Comparison of ENCODE assay signal across 8 cellular contexts in genomic region chr19:1507763-1508506, GRCh38.
A peak's percentile ranks its signal among the peaks of the same experiment; 100 is the strongest.
DNase-seq lines count a peak whose midpoint lies in the region; ATAC-seq and FAIRE-seq lines count a peak whose summit lies in the region.

No MANE protein-coding gene starts in this region.

- peak overlapping the region; percentile 65 for H3K9ac ChIP-seq in HUES48 (ENCODE audit: low read depth, low read length)

- peaks cover 4% of the 10 kb centered on the region for H3K9me3 Mint-ChIP-seq in memory B cell

- H3K36me3 Mint-ChIP-seq in memory B cell = no peaks in the 10 kb centered on the region

- peaks cover 3% of the 10 kb centered on the region; the same call in 1 of the 2 replicates for H3K4me1 ChIP-seq in HUES48 (ENCODE audit: control insufficient read depth, insufficient read depth, low read length)

- no peaks in the 10 kb centered on the region for H3K9me3 ChIP-seq in HUES48 (ENCODE audit: control insufficient read depth, insufficient read depth, low read length)

- H3K36me3 ChIP-seq in HUES48 (ENCODE audit: control insufficient read depth, insufficient read depth, low read length) = no peaks in the 10 kb centered on the region

- H3K27me3 ChIP-seq in HUES48 (ENCODE audit: control insufficient read depth, insufficient read depth, low read length) = peaks cover 24% of the 10 kb centered on the region

- FAIRE-seq in endometrium (lab: Jason Lieb, UNC) = peak; percentile 85

- peaks cover 37% of the 10 kb centered on the region for H3K27me3 Mint-ChIP-seq in memory B cell

- H3K4me3 Mint-ChIP-seq in memory B cell = peak overlapping the region; percentile 79

- ATAC-seq in memory B cell (ENCODE audit: low read depth) (peak; percentile 89), GM21717 (IDR thresholded peaks at IDR 0.05; ENCODE audit: unreplicated experiment) (no peak)

- H3K4me3 ChIP-seq in HUES48 (ENCODE audit: low read depth, low read length) = peak overlapping the region; percentile 79

- H3K27ac ChIP-seq in HUES48 (ENCODE audit: low read depth, low read length) = peak overlapping the region; percentile 92

- DNase-seq in COR-L47 (lab: John Stamatoyannopoulos, UW) = peak; percentile 73
- DNase-seq in NOMO-1 treated with DMSO at 0.1 percent for 48 hours (lab: John Stamatoyannopoulos, UW; ENCODE audit: unreplicated experiment) = peak; percentile 85
- peak; percentile 90 for DNase-seq in activated CD8-positive, alpha-beta memory T cell treated with anti-CD3 and anti-CD28 coated beads, Interleukin-2, amount 50 U/mL, for 48 hours
- peak; percentile 79 to 83 for DNase-seq in memory B cell (ENCODE audit: low spot score in 2 of 2)
- DNase-seq in stimulated activated CD4-positive, alpha-beta T cell treated with anti-CD3 and anti-CD28 coated beads, TNF-alpha, amount 100 ng/mL, for 4 hours (ENCODE audit: low read depth in 3 of 3) = peak; percentile 74 to 88 (median 86)

- peaks cover 9% of the 10 kb centered on the region for H3K4me1 Mint-ChIP-seq in memory B cell

- H3K27ac Mint-ChIP-seq in memory B cell = peak overlapping the region; percentile 85
